1 cellular context compared by ENCODE assay signal in the genomic region with DNA sequence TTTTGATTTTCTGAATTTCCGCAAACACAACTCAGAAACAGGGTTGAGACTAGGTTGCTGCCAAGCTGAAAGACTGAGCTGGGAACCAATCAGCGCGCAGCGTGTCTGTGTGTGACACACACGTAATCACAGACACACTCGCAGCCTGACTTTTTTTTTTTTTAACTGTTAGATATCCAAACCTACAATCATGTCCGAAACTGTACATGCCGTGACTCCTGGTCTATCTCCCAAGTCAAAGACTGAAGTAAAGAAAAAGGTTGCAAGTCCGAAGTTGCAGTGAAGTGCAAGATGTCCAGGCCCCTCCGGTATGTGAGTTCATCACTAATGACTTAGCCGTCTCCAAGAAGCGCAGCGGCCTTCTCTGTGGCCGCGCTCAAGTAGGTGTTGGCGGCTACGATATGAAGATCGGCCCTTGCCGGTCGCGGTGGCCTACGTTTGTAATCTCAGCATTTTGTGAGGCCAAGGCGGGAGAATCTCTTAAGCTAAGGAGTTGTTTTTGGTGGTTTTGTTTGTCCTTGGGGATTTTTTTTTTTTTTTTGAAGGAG.
TF ChIP-seq lines count a peak whose summit lies in the region.

No MANE protein-coding gene starts in this region.

TF ChIP-seq in HepG2, 621 proteins besides CTCF, POLR2A, EP300 and RAD21 (continued from another document and continues in another):
- TF ChIP-seq, protein P1, sequence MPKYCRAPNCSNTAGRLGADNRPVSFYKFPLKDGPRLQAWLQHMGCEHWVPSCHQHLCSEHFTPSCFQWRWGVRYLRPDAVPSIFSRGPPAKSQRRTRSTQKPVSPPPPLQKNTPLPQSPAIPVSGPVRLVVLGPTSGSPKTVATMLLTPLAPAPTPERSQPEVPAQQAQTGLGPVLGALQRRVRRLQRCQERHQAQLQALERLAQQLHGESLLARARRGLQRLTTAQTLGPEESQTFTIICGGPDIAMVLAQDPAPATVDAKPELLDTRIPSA (CRISPR knock-in tag; IDR thresholded peaks at IDR 0.05; ENCODE audit: borderline replicate concordance): no peak
- TF ChIP-seq, protein P2, sequence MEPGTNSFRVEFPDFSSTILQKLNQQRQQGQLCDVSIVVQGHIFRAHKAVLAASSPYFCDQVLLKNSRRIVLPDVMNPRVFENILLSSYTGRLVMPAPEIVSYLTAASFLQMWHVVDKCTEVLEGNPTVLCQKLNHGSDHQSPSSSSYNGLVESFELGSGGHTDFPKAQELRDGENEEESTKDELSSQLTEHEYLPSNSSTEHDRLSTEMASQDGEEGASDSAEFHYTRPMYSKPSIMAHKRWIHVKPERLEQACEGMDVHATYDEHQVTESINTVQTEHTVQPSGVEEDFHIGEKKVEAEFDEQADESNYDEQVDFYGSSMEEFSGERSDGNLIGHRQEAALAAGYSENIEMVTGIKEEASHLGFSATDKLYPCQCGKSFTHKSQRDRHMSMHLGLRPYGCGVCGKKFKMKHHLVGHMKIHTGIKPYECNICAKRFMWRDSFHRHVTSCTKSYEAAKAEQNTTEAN (CRISPR knock-in tag; conservative IDR thresholded peaks at IDR 0.05): peak; percentile 46; the same call in 1 of the 2 replicates
- TF ChIP-seq BCL3 (CRISPR knock-in tag; IDR thresholded peaks at IDR 0.05): no peak
- no peak for TF ChIP-seq SP140L (CRISPR knock-in tag; IDR thresholded peaks at IDR 0.05; ENCODE audit: borderline replicate concordance)
- no peak for TF ChIP-seq AKAP8 (CRISPR knock-in tag; IDR thresholded peaks at IDR 0.05)
- TF ChIP-seq ZBTB21 (CRISPR knock-in tag; IDR thresholded peaks at IDR 0.05): peak; percentile 15; the same call in 1 of the 2 replicates
- TF ChIP-seq POLR2AphosphoS5 (IDR thresholded peaks at IDR 0.05; ENCODE audit: low read depth, low read length): peak; percentile 57
- TF ChIP-seq, protein P3, sequence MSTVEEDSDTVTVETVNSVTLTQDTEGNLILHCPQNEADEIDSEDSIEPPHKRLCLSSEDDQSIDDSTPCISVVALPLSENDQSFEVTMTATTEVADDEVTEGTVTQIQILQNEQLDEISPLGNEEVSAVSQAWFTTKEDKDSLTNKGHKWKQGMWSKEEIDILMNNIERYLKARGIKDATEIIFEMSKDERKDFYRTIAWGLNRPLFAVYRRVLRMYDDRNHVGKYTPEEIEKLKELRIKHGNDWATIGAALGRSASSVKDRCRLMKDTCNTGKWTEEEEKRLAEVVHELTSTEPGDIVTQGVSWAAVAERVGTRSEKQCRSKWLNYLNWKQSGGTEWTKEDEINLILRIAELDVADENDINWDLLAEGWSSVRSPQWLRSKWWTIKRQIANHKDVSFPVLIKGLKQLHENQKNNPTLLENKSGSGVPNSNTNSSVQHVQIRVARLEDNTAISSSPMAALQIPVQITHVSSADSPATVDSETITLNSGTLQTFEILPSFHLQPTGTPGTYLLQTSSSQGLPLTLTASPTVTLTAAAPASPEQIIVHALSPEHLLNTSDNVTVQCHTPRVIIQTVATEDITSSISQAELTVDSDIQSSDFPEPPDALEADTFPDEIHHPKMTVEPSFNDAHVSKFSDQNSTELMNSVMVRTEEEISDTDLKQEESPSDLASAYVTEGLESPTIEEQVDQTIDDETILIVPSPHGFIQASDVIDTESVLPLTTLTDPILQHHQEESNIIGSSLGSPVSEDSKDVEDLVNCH (CRISPR knock-in tag; IDR thresholded peaks at IDR 0.05): no peak
- TF ChIP-seq, protein P4, sequence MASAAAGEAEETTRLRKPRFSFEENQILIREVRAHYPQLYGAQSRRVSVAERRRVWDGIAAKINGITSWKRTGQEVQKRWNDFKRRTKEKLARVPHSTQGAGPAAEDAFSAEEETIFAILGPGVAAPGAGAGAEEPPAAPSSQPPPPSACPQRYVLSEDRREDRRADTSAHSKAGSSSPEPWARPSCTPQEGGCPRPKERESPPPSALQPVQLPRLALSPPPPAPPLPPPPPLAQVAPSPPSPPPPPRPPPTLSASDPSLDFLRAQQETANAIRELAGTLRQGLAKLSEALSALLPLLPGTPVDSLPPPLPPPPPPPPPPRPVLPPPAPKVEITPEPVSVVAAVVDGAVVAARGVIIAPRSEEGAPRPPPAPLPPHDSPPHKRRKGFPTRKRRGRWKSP (CRISPR knock-in tag; IDR thresholded peaks at IDR 0.05): peak; percentile 61; the same call in 1 of the 2 replicates
- 0 out of 2 replicates have a peak, but pooled peaks have one; percentile 37 for TF ChIP-seq PHF21A (CRISPR knock-in tag; IDR thresholded peaks at IDR 0.05)
- 0 out of 2 replicates have a peak, but pooled peaks have one; percentile 18 for TF ChIP-seq FOXK2 (IDR thresholded peaks at IDR 0.05)
- no peak for TF ChIP-seq E2F1 (CRISPR knock-in tag; IDR thresholded peaks at IDR 0.05)
- TF ChIP-seq ZNF282 (IDR thresholded peaks at IDR 0.05; ENCODE audit: partially characterized antibody): no peak
- TF ChIP-seq, protein P5, sequence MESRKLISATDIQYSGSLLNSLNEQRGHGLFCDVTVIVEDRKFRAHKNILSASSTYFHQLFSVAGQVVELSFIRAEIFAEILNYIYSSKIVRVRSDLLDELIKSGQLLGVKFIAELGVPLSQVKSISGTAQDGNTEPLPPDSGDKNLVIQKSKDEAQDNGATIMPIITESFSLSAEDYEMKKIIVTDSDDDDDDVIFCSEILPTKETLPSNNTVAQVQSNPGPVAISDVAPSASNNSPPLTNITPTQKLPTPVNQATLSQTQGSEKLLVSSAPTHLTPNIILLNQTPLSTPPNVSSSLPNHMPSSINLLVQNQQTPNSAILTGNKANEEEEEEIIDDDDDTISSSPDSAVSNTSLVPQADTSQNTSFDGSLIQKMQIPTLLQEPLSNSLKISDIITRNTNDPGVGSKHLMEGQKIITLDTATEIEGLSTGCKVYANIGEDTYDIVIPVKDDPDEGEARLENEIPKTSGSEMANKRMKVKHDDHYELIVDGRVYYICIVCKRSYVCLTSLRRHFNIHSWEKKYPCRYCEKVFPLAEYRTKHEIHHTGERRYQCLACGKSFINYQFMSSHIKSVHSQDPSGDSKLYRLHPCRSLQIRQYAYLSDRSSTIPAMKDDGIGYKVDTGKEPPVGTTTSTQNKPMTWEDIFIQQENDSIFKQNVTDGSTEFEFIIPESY (CRISPR knock-in tag; IDR thresholded peaks at IDR 0.05): no peak
- no peak for TF ChIP-seq SP1 (IDR thresholded peaks at IDR 0.05)
- TF ChIP-seq SP1 (CRISPR knock-in tag; IDR thresholded peaks at IDR 0.05): peak; percentile 12; the same call in 1 of the 2 replicates
- TF ChIP-seq CCAR2 (optimal IDR thresholded peaks at IDR 0.05; ENCODE audit: low read depth, low read length): no peak
- TF ChIP-seq ESRRA (CRISPR knock-in tag; IDR thresholded peaks at IDR 0.05; ENCODE audit: low read depth): no peak
- TF ChIP-seq, protein P6, sequence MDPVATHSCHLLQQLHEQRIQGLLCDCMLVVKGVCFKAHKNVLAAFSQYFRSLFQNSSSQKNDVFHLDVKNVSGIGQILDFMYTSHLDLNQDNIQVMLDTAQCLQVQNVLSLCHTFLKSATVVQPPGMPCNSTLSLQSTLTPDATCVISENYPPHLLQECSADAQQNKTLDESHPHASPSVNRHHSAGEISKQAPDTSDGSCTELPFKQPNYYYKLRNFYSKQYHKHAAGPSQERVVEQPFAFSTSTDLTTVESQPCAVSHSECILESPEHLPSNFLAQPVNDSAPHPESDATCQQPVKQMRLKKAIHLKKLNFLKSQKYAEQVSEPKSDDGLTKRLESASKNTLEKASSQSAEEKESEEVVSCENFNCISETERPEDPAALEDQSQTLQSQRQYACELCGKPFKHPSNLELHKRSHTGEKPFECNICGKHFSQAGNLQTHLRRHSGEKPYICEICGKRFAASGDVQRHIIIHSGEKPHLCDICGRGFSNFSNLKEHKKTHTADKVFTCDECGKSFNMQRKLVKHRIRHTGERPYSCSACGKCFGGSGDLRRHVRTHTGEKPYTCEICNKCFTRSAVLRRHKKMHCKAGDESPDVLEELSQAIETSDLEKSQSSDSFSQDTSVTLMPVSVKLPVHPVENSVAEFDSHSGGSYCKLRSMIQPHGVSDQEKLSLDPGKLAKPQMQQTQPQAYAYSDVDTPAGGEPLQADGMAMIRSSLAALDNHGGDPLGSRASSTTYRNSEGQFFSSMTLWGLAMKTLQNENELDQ (CRISPR knock-in tag; IDR thresholded peaks at IDR 0.05; ENCODE audit: borderline replicate concordance): no peak
- TF ChIP-seq XRCC5 (optimal IDR thresholded peaks at IDR 0.05; ENCODE audit: low read length): peak; percentile 29
- peak; percentile 62 for TF ChIP-seq SALL1 (CRISPR knock-in tag; IDR thresholded peaks at IDR 0.05)
- TF ChIP-seq TBX2 (CRISPR knock-in tag; IDR thresholded peaks at IDR 0.05; ENCODE audit: borderline replicate concordance): peak; percentile 62; the same call in 1 of the 2 replicates
- no peak for TF ChIP-seq ZBTB1 (CRISPR knock-in tag; IDR thresholded peaks at IDR 0.05; ENCODE audit: borderline replicate concordance)
- TF ChIP-seq ZFY (CRISPR knock-in tag; IDR thresholded peaks at IDR 0.05): peak; percentile 77
- 0 out of 2 replicates have a peak, but pooled peaks have one; percentile 42 for TF ChIP-seq GABPB1 (CRISPR knock-in tag; IDR thresholded peaks at IDR 0.05)
- TF ChIP-seq ZNF772 (CRISPR knock-in tag; IDR thresholded peaks at IDR 0.05): peak; percentile 52; the same call in 1 of the 2 replicates
- TF ChIP-seq KLF15 (CRISPR knock-in tag; IDR thresholded peaks at IDR 0.05; ENCODE audit: borderline replicate concordance): no peak
- TF ChIP-seq ONECUT2 (CRISPR knock-in tag; IDR thresholded peaks at IDR 0.05): no peak
- TF ChIP-seq JUN (CRISPR knock-in tag; IDR thresholded peaks at IDR 0.05): no peak
- TF ChIP-seq, protein P7, sequence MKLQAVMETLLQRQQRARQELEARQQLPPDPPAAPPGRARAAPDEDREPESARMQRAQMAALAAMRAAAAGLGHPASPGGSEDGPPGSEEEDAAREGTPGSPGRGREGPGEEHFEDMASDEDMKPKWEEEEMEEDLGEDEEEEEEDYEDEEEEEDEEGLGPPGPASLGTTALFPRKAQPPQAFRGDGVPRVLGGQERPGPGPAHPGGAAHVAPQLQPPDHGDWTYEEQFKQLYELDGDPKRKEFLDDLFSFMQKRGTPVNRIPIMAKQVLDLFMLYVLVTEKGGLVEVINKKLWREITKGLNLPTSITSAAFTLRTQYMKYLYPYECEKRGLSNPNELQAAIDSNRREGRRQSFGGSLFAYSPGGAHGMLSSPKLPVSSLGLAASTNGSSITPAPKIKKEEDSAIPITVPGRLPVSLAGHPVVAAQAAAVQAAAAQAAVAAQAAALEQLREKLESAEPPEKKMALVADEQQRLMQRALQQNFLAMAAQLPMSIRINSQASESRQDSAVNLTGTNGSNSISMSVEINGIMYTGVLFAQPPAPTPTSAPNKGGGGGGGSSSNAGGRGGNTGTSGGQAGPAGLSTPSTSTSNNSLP (IDR thresholded peaks at IDR 0.05; ENCODE audit: low read depth, low read length): 0 out of 2 replicates have a peak, but pooled peaks have one; percentile 6
- no peak for TF ChIP-seq SATB2 (CRISPR knock-in tag; IDR thresholded peaks at IDR 0.05)
- 0 out of 2 replicates have a peak, but pooled peaks have one; percentile 49 for TF ChIP-seq ZNF557 (CRISPR knock-in tag; IDR thresholded peaks at IDR 0.05)
- peak; percentile 27 for TF ChIP-seq CBX1 (IDR thresholded peaks at IDR 0.05; ENCODE audit: low read depth)
- peak; percentile 86 for TF ChIP-seq ASH2L (IDR thresholded peaks at IDR 0.05; ENCODE audit: insufficient read length, low read depth, low read length)
- no peak for TF ChIP-seq ZNF672 (CRISPR knock-in tag; IDR thresholded peaks at IDR 0.05)
- TF ChIP-seq ZNF256 (CRISPR knock-in tag; conservative IDR thresholded peaks at IDR 0.05): peak; percentile 55; the same call in 1 of the 2 replicates
- 0 out of 2 replicates have a peak, but pooled peaks have one; percentile 20 for TF ChIP-seq ELF3 (CRISPR knock-in tag; IDR thresholded peaks at IDR 0.05)
- 0 out of 2 replicates have a peak, but pooled peaks have one; percentile 49 for TF ChIP-seq ZFP36L1 (CRISPR knock-in tag; IDR thresholded peaks at IDR 0.05)
- peak; percentile 11; the same call in 1 of the 2 replicates for TF ChIP-seq HOMEZ (CRISPR knock-in tag; IDR thresholded peaks at IDR 0.05; ENCODE audit: low read depth)
- no peak for TF ChIP-seq STAG1 (CRISPR knock-in tag; IDR thresholded peaks at IDR 0.05)
- TF ChIP-seq CBX5 (CRISPR knock-in tag; IDR thresholded peaks at IDR 0.05; ENCODE audit: borderline replicate concordance): peak; percentile 52; the same call in 1 of the 2 replicates
- TF ChIP-seq ZNF629 (CRISPR knock-in tag; conservative IDR thresholded peaks at IDR 0.05): no peak
- no peak for TF ChIP-seq GZF1 (CRISPR knock-in tag; IDR thresholded peaks at IDR 0.05)
- no peak for TF ChIP-seq NFIC (IDR thresholded peaks at IDR 0.05; ENCODE audit: low read length)
- no peak for TF ChIP-seq RAD51 (IDR thresholded peaks at IDR 0.05; ENCODE audit: borderline replicate concordance)
- TF ChIP-seq ZKSCAN5 (CRISPR knock-in tag; IDR thresholded peaks at IDR 0.05): no peak
- TF ChIP-seq, protein P8, sequence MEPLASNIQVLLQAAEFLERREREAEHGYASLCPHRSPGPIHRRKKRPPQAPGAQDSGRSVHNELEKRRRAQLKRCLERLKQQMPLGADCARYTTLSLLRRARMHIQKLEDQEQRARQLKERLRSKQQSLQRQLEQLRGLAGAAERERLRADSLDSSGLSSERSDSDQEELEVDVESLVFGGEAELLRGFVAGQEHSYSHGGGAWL (CRISPR knock-in tag; IDR thresholded peaks at IDR 0.05): 0 out of 2 replicates have a peak, but pooled peaks have one; percentile 25
- 0 out of 2 replicates have a peak, but pooled peaks have one; percentile 44 for TF ChIP-seq ZSCAN31 (CRISPR knock-in tag; IDR thresholded peaks at IDR 0.05; ENCODE audit: low read depth)
- peak; percentile 91 for TF ChIP-seq NFYC (CRISPR knock-in tag; IDR thresholded peaks at IDR 0.05)
